ENCODE assay signal across 16 cellular contexts in genomic region chr17:9132291-9132690, GRCh38.
A peak's percentile ranks its signal among the peaks of the same experiment; 100 is the strongest.
DNase-seq lines count a peak whose midpoint lies in the region; ATAC-seq and TF ChIP-seq lines count a peak whose summit lies in the region.
"Had no signal": no experiment of that assay in that cellular context is flagged by ENCODE, and none has a peak within 500 bp of the region (broad histone marks: within the 10 kb centered on the region; RNA-seq: fewer than 3 reads in every experiment).

No MANE protein-coding gene starts in this region.

- intact Hi-C loops in left colon (cut with DNase I, micrococcal nuclease) (no loop called here), spleen (cut with DNase I; ENCODE audit: low total_unique reads) (no loop called here)

- 86 to 93% (median 87%) methylated on average over 9 of the region's 9 CpGs for whole genome bisulfite sequencing in spleen, 5 donors

- H3K27ac ChIP-seq in Peyer's patch (no peak overlapping the region), spleen (no peak overlapping the region)
- H3K27ac ChIP-seq: BLaER1, C4-2B, GM23248 had no signal

- H3K4me1 ChIP-seq in Peyer's patch (peaks cover 0 to 11% (median 0%) of the 10 kb centered on the region in 4 donors), spleen (no peaks in the 10 kb centered on the region)
- H3K4me1 ChIP-seq: BLaER1, Caco-2 had no signal

- DNase-seq in Peyer's patch: peak in 2 of 3 donors; percentile 61 to 74
- DNase-seq in left colon: no peak
- peak; percentile 37 for DNase-seq in spleen
- no peak for DNase-seq in erythroblast (lab: John Stamatoyannopoulos, UW)
- no peak for DNase-seq in amniotic stem cell (lab: John Stamatoyannopoulos, UW)
- DNase-seq: Caco-2; CD4-positive, CD25-positive, alpha-beta regulatory T cell; CD8-positive, alpha-beta T cell; DMS153; DND-41; GM23248; H7; HCEC 1CT had no signal

- H3K27me3 ChIP-seq in Peyer's patch: no peaks in the 10 kb centered on the region
- peaks cover 0 to 15% (median 0%) of the 10 kb centered on the region in 7 donors for H3K27me3 ChIP-seq in spleen (replicated peaks in 1 of 7)
- H3K27me3 ChIP-seq: BLaER1 had no signal

- H3K4me3 ChIP-seq in Peyer's patch (no peak overlapping the region), spleen (no peak overlapping the region)
- H3K4me3 ChIP-seq: BLaER1, GM23248 had no signal

- no peak for TF ChIP-seq CTCF in Peyer's patch (IDR thresholded peaks at IDR 0.05)
- no peak for TF ChIP-seq CTCF in spleen (IDR thresholded peaks at IDR 0.05 in 8 of 11, conservative IDR thresholded peaks at IDR 0.05 in 3 of 11)

- H3K9me3 ChIP-seq in Peyer's patch (no peaks in the 10 kb centered on the region), spleen (no peaks in the 10 kb centered on the region)
- H3K9me3 ChIP-seq: BLaER1, Caco-2 had no signal

- H3K36me3 ChIP-seq in Peyer's patch: no peaks in the 10 kb centered on the region
- no peaks in the 10 kb centered on the region for H3K36me3 ChIP-seq in spleen
- H3K36me3 ChIP-seq: BLaER1 had no signal

- ATAC-seq in left colon: peak; percentile 90
- ATAC-seq in HG02938 (IDR thresholded peaks at IDR 0.05; ENCODE audit: unreplicated experiment): no peak
- ATAC-seq: CD8-positive, alpha-beta T cell had no signal

- no peak for TF ChIP-seq POLR2A in Peyer's patch (IDR thresholded peaks at IDR 0.05)
- no peak for TF ChIP-seq POLR2A in spleen (IDR thresholded peaks at IDR 0.05)
- TF ChIP-seq POLR2A in erythroblast (IDR thresholded peaks at IDR 0.05; ENCODE audit: low read length): no peak

Comparison
In these comparisons a context has a peak if more than half of its experiments do, and no peak if none do; other contexts are left out.
1. DNase-seq: peak in Peyer's patch (2 of 3) and spleen (single experiment); none in left colon (0 of 2), erythroblast (0 of 2) and amniotic stem cell (single experiment).